ENCODE assay signal across 7 cellular contexts in the genomic region with DNA sequence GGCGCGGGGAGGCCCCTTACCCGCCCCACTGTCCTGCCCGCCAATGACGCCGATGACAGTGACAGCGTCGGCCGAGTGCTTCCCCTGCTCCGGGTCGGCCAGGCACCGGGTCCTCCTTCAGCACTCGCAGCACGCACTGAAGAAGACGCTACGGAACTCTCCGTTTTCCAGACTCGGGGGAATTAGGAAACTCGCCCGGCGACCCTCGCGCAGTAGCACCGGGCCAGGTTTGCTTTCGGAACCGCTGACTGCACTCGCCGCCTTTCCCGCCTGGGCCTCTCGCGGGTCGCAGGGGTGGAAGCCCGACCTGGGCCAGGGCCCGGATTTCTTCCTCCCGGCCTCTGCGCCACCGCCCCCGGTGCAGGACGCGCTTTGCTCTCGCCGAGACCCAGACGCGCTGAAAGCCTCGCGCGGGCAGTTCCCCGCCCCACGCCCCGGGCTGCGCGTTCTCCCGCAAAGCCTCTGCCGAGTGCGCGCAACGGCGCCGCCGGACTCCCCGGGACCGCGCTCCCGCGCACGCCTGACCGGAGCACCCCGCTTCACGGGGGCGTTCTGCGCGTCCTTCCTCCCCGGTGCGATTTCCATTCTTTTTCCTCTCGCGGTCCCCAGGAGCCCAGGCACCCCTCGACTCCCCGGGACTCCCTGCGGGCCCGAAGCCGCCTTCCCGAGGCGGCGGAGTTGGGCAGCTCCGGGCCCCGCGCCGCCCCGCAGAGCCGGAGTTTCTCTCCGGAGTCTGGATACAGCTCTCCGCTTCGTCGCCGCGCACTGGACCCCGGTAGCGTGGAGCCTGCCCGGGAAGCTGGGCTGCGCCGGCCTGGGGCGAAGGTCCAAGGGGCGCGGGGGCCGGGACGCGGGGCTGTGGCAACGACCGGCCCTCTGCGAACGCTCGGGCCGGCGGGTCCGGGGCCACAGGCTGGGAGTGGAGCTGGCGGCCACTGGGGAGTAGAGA. TPM values are rescaled to one million over a fixed set of nuclear protein-coding genes. Genes with fewer than 3 reads are reported as not detected.
DNase-seq lines count a peak whose midpoint lies in the region; ATAC-seq, FAIRE-seq and TF ChIP-seq lines count a peak whose summit lies in the region.
"Not testable (repeated sequence)": the region's sequence is repeated elsewhere in the genome, so short reads cannot be mapped to it uniquely, and the experiment has no call there.

No MANE protein-coding gene starts in this region.

- not testable (repeated sequence) for H3K9ac ChIP-seq in endodermal cell (ENCODE audit: extremely low read depth, low read length, poor library complexity, severe bottlenecking); kidney (ENCODE audit: low read length in 2 of 2)

- POLR2A ChIA-PET in Panc1 (lab: Charles Lee) = not testable (repeated sequence)

- not testable (repeated sequence) for H3K27ac Mint-ChIP-seq in activated T-helper 17 cell treated with anti-CD3 and anti-CD28 coated beads, Interleukin-2, amount 50 U/mL, for 72 hours; endodermal cell

- H3K27ac ChIP-seq in Panc1 (ENCODE audit: low read length); endodermal cell (ENCODE audit: low read depth, low read length); kidney (ENCODE audit: low read depth in 2 of 2, low read length in 2 of 2); prostate gland: not testable (repeated sequence)

- TF ChIP-seq POLR2A in GM18505 (IDR thresholded peaks at IDR 0.05; ENCODE audit: borderline replicate concordance, extremely low read depth, insufficient read depth, insufficient read length); prostate gland (IDR thresholded peaks at IDR 0.05): not testable (repeated sequence)

- H3K36me3 Mint-ChIP-seq in activated T-helper 17 cell treated with anti-CD3 and anti-CD28 coated beads, Interleukin-2, amount 50 U/mL, for 72 hours (ENCODE audit: low read depth); endodermal cell (ENCODE audit: low read depth): not testable (repeated sequence)

- H3K9me3 ChIP-seq in Panc1 (ENCODE audit: control insufficient read depth, insufficient read depth, low read depth, low read length); endodermal cell (ENCODE audit: control insufficient read depth, low read length); kidney (ENCODE audit: control insufficient read depth in 1 of 2, low read length in 2 of 2); prostate gland: not testable (repeated sequence)

- BruUV-seq in Panc1 (replicated peaks; lab: Mats Ljungman, UMichigan) = not testable (repeated sequence)

- H3K4me1 ChIP-seq in Panc1 (ENCODE audit: control insufficient read depth, insufficient read depth, low read length); endodermal cell (ENCODE audit: control insufficient read depth, insufficient read depth, low read length); kidney (ENCODE audit: control insufficient read depth in 1 of 2, insufficient read depth in 1 of 2, low read depth in 1 of 2, low read length in 2 of 2); prostate gland (replicated peaks): not testable (repeated sequence)

- intact Hi-C loops in Panc1 (cut with micrococcal nuclease; ENCODE audit: unreplicated experiment); kidney (cut with DNase I); prostate gland (cut with DNase I): not testable (repeated sequence)

- CTCF ChIA-PET in Panc1 (lab: Charles Lee) = not testable (repeated sequence)

- H3K4me3 Mint-ChIP-seq in activated T-helper 17 cell treated with anti-CD3 and anti-CD28 coated beads, Interleukin-2, amount 50 U/mL, for 72 hours = peak overlapping the region; percentile 66
- peak overlapping the region; percentile 50 for H3K4me3 Mint-ChIP-seq in endodermal cell

- H3K4me3 ChIP-seq in Panc1 (ENCODE audit: low read depth in 2 of 2, low read length in 2 of 2) (peak overlapping the region; percentile 19 to 29), endodermal cell (ENCODE audit: low read length) (peak overlapping the region; percentile 35), kidney (ENCODE audit: low read length in 2 of 2) (peak overlapping the region in 1 of 2 donors; percentile 42), prostate gland (peak overlapping the region; percentile 14 to 28)

- not testable (repeated sequence) for H3K4me1 Mint-ChIP-seq in activated T-helper 17 cell treated with anti-CD3 and anti-CD28 coated beads, Interleukin-2, amount 50 U/mL, for 72 hours; endodermal cell

- ATAC-seq in GM18505 (IDR thresholded peaks at IDR 0.05; ENCODE audit: unreplicated experiment) (peak; percentile 51), HG02642 (IDR thresholded peaks at IDR 0.05; ENCODE audit: poor library complexity, unreplicated experiment) (peak; percentile 82), Panc1 (peak; percentile 69)
- ATAC-seq in activated T-helper 17 cell treated with anti-CD3 and anti-CD28 coated beads, Interleukin-2, amount 50 U/mL, for 72 hours (replicated peaks) = peak; percentile 94

- not testable (repeated sequence) for FAIRE-seq in kidney (lab: Jason Lieb, UNC)

- H3K27me3 ChIP-seq in Panc1 (ENCODE audit: control insufficient read depth, insufficient read depth, low read length); prostate gland (replicated peaks; ENCODE audit: insufficient read depth): not testable (repeated sequence)
- peaks cover 79% of the 10 kb centered on the region for H3K27me3 ChIP-seq in endodermal cell (ENCODE audit: control insufficient read depth, insufficient read depth, low read length, poor library complexity, severe bottlenecking)

- not testable (repeated sequence) for H3K9me3 Mint-ChIP-seq in activated T-helper 17 cell treated with anti-CD3 and anti-CD28 coated beads, Interleukin-2, amount 50 U/mL, for 72 hours; endodermal cell

- H3K36me3 ChIP-seq in Panc1 (ENCODE audit: control insufficient read depth, insufficient read depth, low read length); endodermal cell (ENCODE audit: control insufficient read depth, insufficient read depth, low read length); kidney (ENCODE audit: control insufficient read depth in 1 of 2, insufficient read depth in 2 of 2, low read length in 2 of 2); prostate gland: not testable (repeated sequence)

- TF ChIP-seq CTCF in Panc1 (IDR thresholded peaks at IDR 0.05); endodermal cell (conservative IDR thresholded peaks at IDR 0.05); kidney (IDR thresholded peaks at IDR 0.05; ENCODE audit: borderline replicate concordance, extremely low read depth, insufficient read depth); prostate gland (IDR thresholded peaks at IDR 0.05): not testable (repeated sequence)

- WGBS in endodermal cell (ENCODE audit: insufficient coverage in 1 of 2, insufficient read length in 1 of 2), 2 experiments = 0 to 1% methylated on average over 20 to 91 of the region's 116 CpGs
- 2% methylated on average over 115 of the region's 116 CpGs for WGBS in prostate gland

- in situ Hi-C loops in Panc1 (cut with HindIII; ENCODE audit: low pct_unique_long_range_greater_than_20kb, low sequenced_read_pairs) = not testable (repeated sequence)

- not testable (repeated sequence) for DNase-seq in Panc1 (ENCODE audit: low read depth, low spot score)
- DNase-seq in endodermal cell (peak; percentile 77), kidney (peak; percentile 68), prostate gland (ENCODE audit: low spot score) (peak; percentile 5)

- H3K27me3 Mint-ChIP-seq in activated T-helper 17 cell treated with anti-CD3 and anti-CD28 coated beads, Interleukin-2, amount 50 U/mL, for 72 hours = peaks cover 22% of the 10 kb centered on the region
- H3K27me3 Mint-ChIP-seq in endodermal cell (ENCODE audit: insufficient read depth) = peaks cover 70% of the 10 kb centered on the region

RNA-seq across cellular contexts. Expression of gene FOXD4L1, which starts 4.9 kb away (rescaled TPM):
- total RNA-seq in Panc1 (2021; ENCODE audit: unreplicated experiment) (not detected), endodermal cell (under 1 TPM; 0.15 to 0.22 TPM), kidney (0.19 TPM), prostate gland (not detected)
- not detected for polyA plus RNA-seq in Panc1 (2012; ENCODE audit: insufficient read length)
- total RNA-seq in activated T-helper 17 cell treated with anti-CD3 and anti-CD28 coated beads, Interleukin-2, amount 50 U/mL, for 72 hours = under 1 TPM; 0.11 to 0.32 TPM
- polyA plus RNA-seq in endodermal cell (2013, experiment 1 of 2) = 0.11 TPM
- polyA plus RNA-seq in endodermal cell (2013, experiment 2 of 2) = not detected
- not detected for polyA plus RNA-seq in kidney (ENCODE audit: insufficient read depth, low read depth, low replicate concordance)
